ENCODE assay signal across 10 cellular contexts in genomic region chr10:32961892-32962369, GRCh38. TPM values are rescaled to one million over a fixed set of nuclear protein-coding genes. Genes with fewer than 3 reads are reported as not detected.
DNase-seq lines count a peak whose midpoint lies in the region; ATAC-seq and TF ChIP-seq lines count a peak whose summit lies in the region.
"Had no signal": no experiment of that assay in that cellular context is flagged by ENCODE, and none has a peak within 500 bp of the region (broad histone marks: within the 10 kb centered on the region; RNA-seq: fewer than 3 reads in every experiment).

No MANE protein-coding gene starts in this region.

- H3K4me3 Mint-ChIP-seq in HFFc6 = peak overlapping the region; percentile 79
- H3K4me3 Mint-ChIP-seq: activated naive CD8-positive, alpha-beta T cell; stimulated activated naive CD8-positive, alpha-beta T cell treated with anti-CD3 and anti-CD28 coated beads, Interleukin-15, amount 100 ng/mL, for 72 hours had no signal

- H3K9ac ChIP-seq in iPS-15b (ENCODE audit: low read depth, low read length) (no peak overlapping the region), subcutaneous abdominal adipose tissue (ENCODE audit: low read length in 5 of 5) (peak overlapping the region in 2 of 5 donors; percentile 0 to 40)

- H3K36me3 ChIP-seq in iPS-15b (ENCODE audit: control insufficient read depth, insufficient read depth, low read length) = no peaks in the 10 kb centered on the region
- H3K36me3 ChIP-seq in subcutaneous abdominal adipose tissue (ENCODE audit: control insufficient read depth in 5 of 5, insufficient read depth in 5 of 5, low read length in 5 of 5) = no peaks in the 10 kb centered on the region
- no peaks in the 10 kb centered on the region for H3K36me3 ChIP-seq in H7 (replicated peaks; ENCODE audit: control insufficient read depth, insufficient read depth, low read length)

- H3K4me3 ChIP-seq in iPS-15b (ENCODE audit: low read depth, low read length) (peak overlapping the region; percentile 16), subcutaneous abdominal adipose tissue (ENCODE audit: low read depth in 1 of 5, low read length in 5 of 5) (no peak overlapping the region), H7 (ENCODE audit: insufficient read depth, low read depth, low read length) (no peak overlapping the region)

- TF ChIP-seq CTCF in HFFc6 (IDR thresholded peaks at IDR 0.05) = peak; percentile 56

- peak overlapping the region; percentile 73 for H3K27ac ChIP-seq in subcutaneous abdominal adipose tissue (ENCODE audit: low read depth, low read length)

- peaks cover 20% of the 10 kb centered on the region for H3K4me1 ChIP-seq in iPS-15b (ENCODE audit: control insufficient read depth, insufficient read depth, low read length)
- H3K4me1 ChIP-seq in subcutaneous abdominal adipose tissue (ENCODE audit: control insufficient read depth in 5 of 5, insufficient read depth in 5 of 5, low read length in 5 of 5) = peaks cover 0 to 47% (median 43%) of the 10 kb centered on the region in 5 donors

- peak overlapping the region; percentile 92 for H3K27ac Mint-ChIP-seq in HFFc6
- H3K27ac Mint-ChIP-seq: activated naive CD8-positive, alpha-beta T cell; stimulated activated naive CD8-positive, alpha-beta T cell treated with anti-CD3 and anti-CD28 coated beads, Interleukin-15, amount 100 ng/mL, for 72 hours had no signal

- H3K4me1 Mint-ChIP-seq in HFFc6 (ENCODE audit: low read depth) = peaks cover 72% of the 10 kb centered on the region

- DNase-seq in HFFc6 (peak; percentile 91), amniotic epithelial cell (ENCODE audit: low read depth) (peak; percentile 75), H7 (no peak), NCI-H1417 (lab: John Stamatoyannopoulos, UW) (no peak)
- DNase-seq in activated naive CD4-positive, alpha-beta T cell treated with anti-CD3 and anti-CD28 coated beads, Interleukin-2, amount 50 U/mL, for 16 hours = no peak
- DNase-seq: stimulated activated naive CD8-positive, alpha-beta T cell treated with anti-CD3 and anti-CD28 coated beads, Interleukin-15, amount 100 ng/mL, for 72 hours had no signal

- ATAC-seq in GM21447 (IDR thresholded peaks at IDR 0.05; ENCODE audit: unreplicated experiment) = no peak
- ATAC-seq: stimulated activated naive CD8-positive, alpha-beta T cell treated with anti-CD3 and anti-CD28 coated beads, Interleukin-15, amount 100 ng/mL, for 72 hours had no signal

- no peaks in the 10 kb centered on the region; the same call in 1 of the 2 replicates for H3K27me3 Mint-ChIP-seq in HFFc6 (ENCODE audit: insufficient read depth)
- H3K27me3 Mint-ChIP-seq: activated naive CD8-positive, alpha-beta T cell had no signal

- H3K9me3 Mint-ChIP-seq in HFFc6 = no peaks in the 10 kb centered on the region
- H3K9me3 Mint-ChIP-seq: stimulated activated naive CD8-positive, alpha-beta T cell treated with anti-CD3 and anti-CD28 coated beads, Interleukin-15, amount 100 ng/mL, for 72 hours had no signal

- H3K27me3 ChIP-seq in iPS-15b (ENCODE audit: control insufficient read depth, insufficient read depth, low read length) (no peaks in the 10 kb centered on the region), subcutaneous abdominal adipose tissue (ENCODE audit: control insufficient read depth in 5 of 5, insufficient read depth in 4 of 5, low read length in 5 of 5) (no peaks in the 10 kb centered on the region), H7 (ENCODE audit: control insufficient read depth, insufficient read depth, low read length) (no peaks in the 10 kb centered on the region)

- peaks cover 8% of the 10 kb centered on the region for H3K36me3 Mint-ChIP-seq in HFFc6 (ENCODE audit: low read depth)

- H3K9me3 ChIP-seq in iPS-15b (ENCODE audit: control insufficient read depth, insufficient read depth, low read length) (no peaks in the 10 kb centered on the region), subcutaneous abdominal adipose tissue (ENCODE audit: control insufficient read depth in 5 of 5, low read length in 5 of 5) (no peaks in the 10 kb centered on the region)

RNA-seq across cellular contexts. Expression of gene ITGB1, which starts 3.9 kb away (rescaled TPM):
- 1,000 to 10,000 TPM; 1,442 to 1,960 (median 1,623) TPM for total RNA-seq in HFFc6 (2021; fragmentation: NEBNext Ultra II Directional; extraction: Animal tissue kit (Norgen Biotek cat#: 25700))
- 269 and 367 TPM in 2 replicates for total RNA-seq in H7 (2014; rRNA removed; shearing (Covaris generic))

Comparison
In these comparisons a context has a peak if more than half of its experiments do, and no peak if none do; other contexts are left out.
1. DNase-seq: peak in HFFc6 (single experiment) and amniotic epithelial cell (single experiment); none in H7 (single experiment), activated naive CD4-positive, alpha-beta T cell treated with anti-CD3 and anti-CD28 coated beads, Interleukin-2, amount 50 U/mL, for 16 hours (single experiment) and NCI-H1417 (0 of 3).